ENCODE assay signal across 25 cellular contexts in the genomic region with DNA sequence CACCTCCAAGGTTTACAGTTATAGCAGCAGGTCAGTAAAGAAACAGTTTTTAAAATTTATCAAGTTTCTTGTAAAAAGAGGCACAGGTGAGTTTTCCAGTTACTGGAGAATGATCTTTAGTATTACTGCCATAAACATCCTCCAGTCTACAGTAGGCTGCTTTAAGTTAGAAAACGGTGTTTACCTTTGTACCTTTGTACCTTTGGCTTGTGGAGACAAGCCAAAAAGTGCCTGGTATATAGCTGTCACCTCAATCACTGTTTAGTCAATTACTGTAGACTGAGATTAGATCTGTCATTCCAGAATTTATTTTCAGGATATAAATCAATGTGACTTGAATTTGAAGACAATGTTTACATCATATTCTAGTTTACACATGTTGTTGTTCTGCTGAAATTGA.
"Had no signal": no experiment of that assay in that cellular context is flagged by ENCODE, and none has a peak within 500 bp of the region (broad histone marks: within the 10 kb centered on the region; RNA-seq: fewer than 3 reads in every experiment).

No MANE protein-coding gene starts in this region.

- H3K9me3 ChIP-seq: esophagus squamous epithelium, gastrocnemius medialis, left lung, lower lobe of right lung had no signal

- H3K27me3 ChIP-seq: esophagus squamous epithelium, gastrocnemius medialis, heart right ventricle, left lung had no signal

- H3K4me1 ChIP-seq: esophagus squamous epithelium, gastrocnemius medialis, heart right ventricle, left lung, lower lobe of right lung had no signal

- ATAC-seq: effector memory CD8-positive, alpha-beta T cell; esophagus mucosa; gastrocnemius medialis; heart right ventricle; left lung; left ventricle myocardium superior; lower lobe of right lung had no signal

- H3K36me3 ChIP-seq: esophagus squamous epithelium, gastrocnemius medialis, heart right ventricle, left lung, lower lobe of right lung had no signal

- DNase-seq: cortex of kidney; effector CD8-positive, alpha-beta T cell; effector memory CD8-positive, alpha-beta T cell; endodermal cell; erythroblast; esophagus squamous epithelium; foreskin fibroblast; foreskin melanocyte; gastrocnemius medialis; glutamatergic neuron; head of caudate nucleus; heart right ventricle; hippocampal formation; immature natural killer cell; islet precursor cell; kidney; kidney glomerular epithelial cell; left lung; left ventricle myocardium superior; lower lobe of right lung; mesenchymal stem cell; midbrain; naive B cell had no signal

- H3K27ac ChIP-seq: epithelial cell of prostate, esophagus squamous epithelium, gastrocnemius medialis, heart right ventricle, left lung, lower lobe of right lung had no signal

- H3K4me3 ChIP-seq: esophagus squamous epithelium, gastrocnemius medialis, heart right ventricle, left lung, lower lobe of right lung had no signal
